Comparison of ENCODE assay signal across 11 cellular contexts in genomic region chr12:55682087-55682796, GRCh38. TPM values are rescaled to one million over a fixed set of nuclear protein-coding genes. Genes with fewer than 3 reads are reported as not detected.
DNase-seq lines count a peak whose midpoint lies in the region; ATAC-seq and TF ChIP-seq lines count a peak whose summit lies in the region.
"Had no signal": no experiment of that assay in that cellular context is flagged by ENCODE, and none has a peak within 500 bp of the region (broad histone marks: within the 10 kb centered on the region; RNA-seq: fewer than 3 reads in every experiment).

No MANE protein-coding gene starts in this region.

- H3K4me3 ChIP-seq in PC-9 (peak overlapping the region; percentile 21; the same call in 1 of the 2 replicates), right cardiac atrium (ENCODE audit: low read length) (peak overlapping the region; percentile 66), rectal smooth muscle tissue (ENCODE audit: low read length) (peak overlapping the region; percentile 71), suprapubic skin (no peak overlapping the region)

- H3K4me3 Mint-ChIP-seq in Calu3 (ENCODE audit: low read depth, unreplicated experiment) (peak overlapping the region; percentile 87), osteocyte (ENCODE audit: unreplicated experiment) (no peak overlapping the region)
- H3K4me3 Mint-ChIP-seq in activated T-cell treated with anti-CD3 and anti-CD28 coated beads, Interleukin-2, amount 50 U/mL, for 72 hours = no peak overlapping the region

- no peaks in the 10 kb centered on the region for H3K27me3 Mint-ChIP-seq in Calu3 (ENCODE audit: unreplicated experiment)
- H3K27me3 Mint-ChIP-seq in activated T-cell treated with anti-CD3 and anti-CD28 coated beads, Interleukin-2, amount 50 U/mL, for 72 hours (ENCODE audit: low read depth) = peaks cover 49% of the 10 kb centered on the region
- peaks cover 26% of the 10 kb centered on the region for H3K27me3 Mint-ChIP-seq in osteocyte (ENCODE audit: unreplicated experiment)

- H3K9me2 ChIP-seq in PC-9 (ENCODE audit: insufficient read depth) = no peaks in the 10 kb centered on the region

- no peaks in the 10 kb centered on the region for H3K79me2 ChIP-seq in PC-9 (ENCODE audit: low read depth)

- H3F3A ChIP-seq in PC-9 (ENCODE audit: insufficient read depth, low read depth) = no peaks in the 10 kb centered on the region

- H3K9ac ChIP-seq in rectal smooth muscle tissue (ENCODE audit: low read length) = no peak overlapping the region

- POLR2A ChIA-PET in PC-9 (lab: Charles Lee; ENCODE audit: unreplicated experiment) = no interaction called here

- H3K9me3 Mint-ChIP-seq in Calu3 (ENCODE audit: low read depth, unreplicated experiment) (no peaks in the 10 kb centered on the region), osteocyte (ENCODE audit: unreplicated experiment) (no peaks in the 10 kb centered on the region)
- H3K9me3 Mint-ChIP-seq in activated T-cell treated with anti-CD3 and anti-CD28 coated beads, Interleukin-2, amount 50 U/mL, for 72 hours = no peaks in the 10 kb centered on the region
- H3K9me3 Mint-ChIP-seq: CD8-positive, alpha-beta memory T cell had no signal

- no peak for TF ChIP-seq EP300 in suprapubic skin (IDR thresholded peaks at IDR 0.05)

- WGBS in right cardiac atrium = 72% methylated on average over 13 of the region's 13 CpGs
- 92% methylated on average over 11 of the region's 13 CpGs for WGBS in suprapubic skin

- TF ChIP-seq CTCF in Calu3 (IDR thresholded peaks at IDR 0.05; ENCODE audit: unreplicated experiment) (no peak), PC-9 (conservative IDR thresholded peaks at IDR 0.05) (no peak), suprapubic skin (IDR thresholded peaks at IDR 0.05) (no peak), osteocyte (IDR thresholded peaks at IDR 0.05) (no peak)

- peak overlapping the region; percentile 50; the same call in 1 of the 2 replicates for H3K4me2 ChIP-seq in PC-9

- H3K36me3 ChIP-seq in PC-9 (ENCODE audit: low read depth) (no peaks in the 10 kb centered on the region), rectal smooth muscle tissue (ENCODE audit: control insufficient read depth, insufficient read depth, low read length) (no peaks in the 10 kb centered on the region), suprapubic skin (no peaks in the 10 kb centered on the region)

- H3K36me3 Mint-ChIP-seq in Calu3 (ENCODE audit: insufficient read depth, unreplicated experiment) (peaks cover 30% of the 10 kb centered on the region), osteocyte (ENCODE audit: unreplicated experiment) (no peaks in the 10 kb centered on the region)
- H3K36me3 Mint-ChIP-seq in activated T-cell treated with anti-CD3 and anti-CD28 coated beads, Interleukin-2, amount 50 U/mL, for 72 hours (ENCODE audit: insufficient read depth in 2 of 2) = no peaks in the 10 kb centered on the region
- H3K36me3 Mint-ChIP-seq: CD8-positive, alpha-beta memory T cell had no signal

- ATAC-seq in right cardiac atrium = peak; percentile 0 to 2
- ATAC-seq in activated T-cell treated with anti-CD3 and anti-CD28 coated beads, Interleukin-2, amount 50 U/mL, for 72 hours (replicated peaks in 1 of 2) = no peak

- BruUV-seq in Calu3 (replicated peaks; lab: Mats Ljungman, UMichigan) (no TSS peak), PC-9 (replicated peaks; lab: Mats Ljungman, UMichigan) (no TSS peak)

- H3K4me1 ChIP-seq in PC-9 (replicated peaks; ENCODE audit: insufficient read depth) (no peaks in the 10 kb centered on the region), right cardiac atrium (ENCODE audit: control insufficient read depth, insufficient read depth, low read length) (peaks cover 2% of the 10 kb centered on the region), rectal smooth muscle tissue (ENCODE audit: control insufficient read depth, insufficient read depth, low read length) (peaks cover 6% of the 10 kb centered on the region), suprapubic skin (peaks cover 9% of the 10 kb centered on the region)

- H3K4me1 Mint-ChIP-seq in Calu3 (ENCODE audit: low read depth, unreplicated experiment) = peaks cover 30% of the 10 kb centered on the region
- peaks cover 22% of the 10 kb centered on the region for H3K4me1 Mint-ChIP-seq in activated T-cell treated with anti-CD3 and anti-CD28 coated beads, Interleukin-2, amount 50 U/mL, for 72 hours (ENCODE audit: low read depth)
- H3K4me1 Mint-ChIP-seq in osteocyte (ENCODE audit: unreplicated experiment) = peaks cover 12% of the 10 kb centered on the region

- H4K20me1 ChIP-seq in PC-9 (ENCODE audit: insufficient read depth) = no peaks in the 10 kb centered on the region

- H3K27me3 ChIP-seq in PC-9 (ENCODE audit: insufficient read depth, low read depth) = peaks cover 54% of the 10 kb centered on the region
- no peaks in the 10 kb centered on the region for H3K27me3 ChIP-seq in right cardiac atrium (ENCODE audit: control insufficient read depth, insufficient read depth)
- no peaks in the 10 kb centered on the region for H3K27me3 ChIP-seq in rectal smooth muscle tissue (ENCODE audit: control insufficient read depth, insufficient read depth, low read length)
- peaks cover 12% of the 10 kb centered on the region for H3K27me3 ChIP-seq in suprapubic skin

- no peak overlapping the region for H3K27ac ChIP-seq in PC-9
- H3K27ac ChIP-seq in right cardiac atrium (ENCODE audit: low read length) = peak overlapping the region; percentile 82
- H3K27ac ChIP-seq in rectal smooth muscle tissue (ENCODE audit: low read depth, low read length) = no peak overlapping the region
- no peak overlapping the region for H3K27ac ChIP-seq in suprapubic skin

- intact Hi-C loops in Calu3 (cut with micrococcal nuclease; ENCODE audit: unreplicated experiment) = loop anchor here (5.0 kb wide), 1 partner anchor 55 kb away; no protein-coding TSS in a partner anchor
- intact Hi-C loops in PC-9 (cut with micrococcal nuclease; ENCODE audit: unreplicated experiment) = no loop called here
- intact Hi-C loops in right cardiac atrium (cut with DNase I) = loop anchor here in 2 of 4 donors (5.0 kb wide), 2 partner anchors 35 to 40 kb away; partner anchors contain the start of genes BLOC1S1 (in 1 of the 2) and RDH5 (in 1 of the 2)

- H3K27ac Mint-ChIP-seq in Calu3 (ENCODE audit: unreplicated experiment) (peak overlapping the region; percentile 68), osteocyte (ENCODE audit: unreplicated experiment) (no peak overlapping the region)
- H3K27ac Mint-ChIP-seq in activated T-cell treated with anti-CD3 and anti-CD28 coated beads, Interleukin-2, amount 50 U/mL, for 72 hours = no peak overlapping the region

- DNase-seq in Calu3 = peak; percentile 36
- DNase-seq in PC-9 = no peak
- no peak for DNase-seq in right cardiac atrium
- no peak for DNase-seq in NK-92 (lab: John Stamatoyannopoulos, UW; ENCODE audit: unreplicated experiment)
- DNase-seq in suprapubic skin (ENCODE audit: low spot score in 2 of 2) = no peak
- DNase-seq in activated T-cell treated with anti-CD3 and anti-CD28 coated beads, Interleukin-2, amount 50 U/mL, for 72 hours = no peak
- DNase-seq in osteocyte (ENCODE audit: extremely low spot score, unreplicated experiment) = no peak
- DNase-seq: CD8-positive, alpha-beta memory T cell; effector CD4-positive, alpha-beta T cell had no signal

- H3K9me3 ChIP-seq in PC-9 (ENCODE audit: insufficient read depth, low read depth) (no peaks in the 10 kb centered on the region), right cardiac atrium (ENCODE audit: control insufficient read depth, low read length) (no peaks in the 10 kb centered on the region), suprapubic skin (no peaks in the 10 kb centered on the region)

- no peak overlapping the region for H2AFZ ChIP-seq in PC-9

- no peak for TF ChIP-seq POLR2A in suprapubic skin (IDR thresholded peaks at IDR 0.05)

- CTCF ChIA-PET in Calu3 (lab: Charles Lee) = interaction anchor here (0.6 to 2.7 kb wide), 19 partner anchors 9 to 1494 kb away, joined by 3 to 76 read pairs (median 4); partner anchors contain the start of genes BLOC1S1, CD63, DNAJC14 and ITGA7
- CTCF ChIA-PET in PC-9 (lab: Charles Lee) = interaction anchor here (0.5 to 0.6 kb wide), 2 partner anchors 38 to 446 kb away, joined by 3 to 9 read pairs; partner anchors contain the start of gene ESYT1

RNA-seq across cellular contexts. Expression of gene ITGA7, which starts 25.5 kb away (rescaled TPM):
- total RNA-seq in Calu3 (2022) (5.9 and 6.3 TPM in 2 replicates), PC-9 (2021) (2.7 and 3.1 TPM in 2 replicates), right cardiac atrium (100 to 1,000 TPM; 465 to 674 (median 604) TPM), suprapubic skin (10 to 100 TPM in 3 of 4 donors, 1 to 10 TPM in 1; 9.5 to 20.6 (median 15.8) TPM), osteocyte (5.1 and 5.7 TPM in 2 replicates)
- 288 TPM for polyA plus RNA-seq in right cardiac atrium
- 1 to 10 TPM; 6.6 to 8.9 TPM for total RNA-seq in activated T-cell treated with anti-CD3 and anti-CD28 coated beads, Interleukin-2, amount 50 U/mL, for 72 hours

RNA-seq across cellular contexts. Expression of gene BLOC1S1, which starts 33.6 kb away (rescaled TPM):
- total RNA-seq in Calu3 (2022) = 71.0 and 89.4 TPM in 2 replicates
- total RNA-seq in PC-9 (2021) = 81.1 and 101 TPM in 2 replicates
- total RNA-seq in right cardiac atrium = 100 to 1,000 TPM; 134 to 149 (median 139) TPM
- polyA plus RNA-seq in right cardiac atrium = 205 TPM
- 100 to 1,000 TPM in 3 of 4 donors, 10 to 100 TPM in 1; 92.7 to 166 (median 139) TPM for total RNA-seq in suprapubic skin
- total RNA-seq in activated T-cell treated with anti-CD3 and anti-CD28 coated beads, Interleukin-2, amount 50 U/mL, for 72 hours = 100 to 1,000 TPM; 116 to 121 TPM
- total RNA-seq in osteocyte = 99.4 and 103 TPM in 2 replicates

RNA-seq across cellular contexts. Expression of gene RDH5, which starts 38.0 kb away (rescaled TPM):
- total RNA-seq in Calu3 (2022) (11.0 and 11.2 TPM in 2 replicates), PC-9 (2021) (8.1 and 12.6 TPM in 2 replicates), right cardiac atrium (10 to 100 TPM; 15.9 to 27.7 (median 23.3) TPM), suprapubic skin (10 to 100 TPM in 2 of 4 donors, 1 to 10 TPM in 2; 5.7 to 15.3 (median 9.5) TPM), osteocyte (4.1 and 5.9 TPM in 2 replicates)
- polyA plus RNA-seq in right cardiac atrium = 24.1 TPM
- 1 to 10 TPM; 7.3 to 9.3 TPM for total RNA-seq in activated T-cell treated with anti-CD3 and anti-CD28 coated beads, Interleukin-2, amount 50 U/mL, for 72 hours

RNA-seq across cellular contexts. Expression of gene OR10P1, which starts 45.5 kb away (rescaled TPM):
- not detected in 2 replicates for total RNA-seq in Calu3 (2022)
- not detected in 2 replicates for total RNA-seq in PC-9 (2021)
- 1 to 10 TPM; 1.3 to 2.9 (median 1.4) TPM for total RNA-seq in right cardiac atrium
- polyA plus RNA-seq in right cardiac atrium = 1.6 TPM
- not detected for total RNA-seq in suprapubic skin
- not detected for total RNA-seq in activated T-cell treated with anti-CD3 and anti-CD28 coated beads, Interleukin-2, amount 50 U/mL, for 72 hours
- not detected in 2 replicates for total RNA-seq in osteocyte
- total RNA-seq: CD8-positive, alpha-beta memory T cell; subcutaneous adipose tissue had no signal
- polyA plus RNA-seq: CD8-positive, alpha-beta memory T cell had no signal

RNA-seq across cellular contexts. Expression of gene CD63, which starts 46.6 kb away (rescaled TPM):
- 880 and 991 TPM in 2 replicates for total RNA-seq in Calu3 (2022)
- total RNA-seq in PC-9 (2021) = 434 and 536 TPM in 2 replicates
- total RNA-seq in right cardiac atrium = 1,000 to 10,000 TPM; 1,076 to 1,430 (median 1,264) TPM
- 1,376 TPM for polyA plus RNA-seq in right cardiac atrium
- total RNA-seq in suprapubic skin = 100 to 1,000 TPM; 176 to 303 (median 193) TPM
- 100 to 1,000 TPM; 122 to 154 TPM for total RNA-seq in activated T-cell treated with anti-CD3 and anti-CD28 coated beads, Interleukin-2, amount 50 U/mL, for 72 hours
- total RNA-seq in osteocyte = 1,511 and 1,600 TPM in 2 replicates

Comparison
In these comparisons a context has a peak if more than half of its experiments do, and no peak if none do; other contexts are left out.
1. ATAC-seq: peak in right cardiac atrium (2 of 2); none in activated T-cell treated with anti-CD3 and anti-CD28 coated beads, Interleukin-2, amount 50 U/mL, for 72 hours (0 of 2).
2. RNA of gene ITGA7, which starts 25.5 kb away (total RNA-seq): 465 to 674 TPM in right cardiac atrium; 9.5 to 20.6 TPM in suprapubic skin, 6.6 to 8.9 TPM in activated T-cell treated with anti-CD3 and anti-CD28 coated beads, Interleukin-2, amount 50 U/mL, for 72 hours, 5.9 to 6.3 TPM in Calu3, 5.1 to 5.7 TPM in osteocyte and 2.7 to 3.1 TPM in PC-9; every median in the first group is over 10 times any median in the second.